Comparison of ENCODE assay signal across 21 cellular contexts in genomic region chr3:64218746-64219145, GRCh38. TPM values are rescaled to one million over a fixed set of nuclear protein-coding genes. Genes with fewer than 3 reads are reported as not detected.
"Had no signal": no experiment of that assay in that cellular context is flagged by ENCODE, and none has a peak within 500 bp of the region (broad histone marks: within the 10 kb centered on the region; RNA-seq: fewer than 3 reads in every experiment).

No MANE protein-coding gene starts in this region.

- H3K4me3 ChIP-seq: heart left ventricle, mucosa of descending colon, neural progenitor cell, tibial artery had no signal

- H3K4me2 ChIP-seq: neural progenitor cell had no signal

- H2AFZ ChIP-seq: neural progenitor cell had no signal

- ATAC-seq: heart left ventricle; left colon; mucosa of descending colon; naive thymus-derived CD4-positive, alpha-beta T cell; sciatic nerve; stimulated activated naive B cell treated with anti-CD40 and anti-IgM and Interleukin-4, amounts not matched to agents 10 μg/mL and 1 μg/mL and 100 μg/mL, for 72 hours had no signal

- H3K9ac ChIP-seq: neural progenitor cell had no signal

- DNase-seq: activated B cell treated with CpG ODN at 0.5 μM for 24 hours; activated CD4-positive, alpha-beta memory T cell treated with anti-CD3 and anti-CD28 coated beads for 36 hours; activated CD4-positive, alpha-beta T cell treated with anti-CD3 and anti-CD28 coated beads for 48 hours; activated naive CD4-positive, alpha-beta T cell treated with Interleukin-2 at 50 U/mL for 16 hours; activated naive CD8-positive, alpha-beta T cell treated with anti-CD3 and anti-CD28 coated beads for 36 hours; activated T-cell treated with anti-CD3 and anti-CD28 coated beads, Interleukin-2, amount 50 U/mL, for 48 hours; cortex of kidney; endodermal cell; heart left ventricle; left colon; mucosa of descending colon; naive thymus-derived CD4-positive, alpha-beta T cell; posterior cingulate gyrus; stimulated activated CD4-positive, alpha-beta T cell treated with anti-CD3 and anti-CD28 coated beads, Interleukin-2, amount 100 ng/mL, for 48 hours; stimulated activated CD8-positive, alpha-beta memory T cell treated with anti-CD3 and anti-CD28 coated beads, Interleukin-4, amount 100 ng/mL, for 48 hours; stimulated activated naive B cell treated with anti-CD40 and anti-IgM and Interleukin-4, amounts not matched to agents 10 μg/mL and 1 μg/mL and 100 μg/mL, for 72 hours; substantia nigra; T1000; tibial artery had no signal

- H3K36me3 ChIP-seq: heart left ventricle, neural progenitor cell, tibial artery had no signal

- H3K9me3 ChIP-seq: heart left ventricle, mucosa of descending colon, tibial artery had no signal

- H3K27ac ChIP-seq: neural progenitor cell had no signal

- H3K27me3 ChIP-seq: heart left ventricle, neural progenitor cell, tibial artery had no signal

RNA-seq across cellular contexts. Expression of gene PRICKLE2, which starts 6.5 kb away (rescaled TPM):
- total RNA-seq: activated CD4-positive, alpha-beta memory T cell treated with anti-CD3 and anti-CD28 coated beads for 36 hours; activated naive CD8-positive, alpha-beta T cell treated with anti-CD3 and anti-CD28 coated beads for 36 hours had no signal
